Comparison of ENCODE assay signal across 12 cellular contexts in genomic region chr15:84819291-84819768, GRCh38. TPM values are rescaled to one million over a fixed set of nuclear protein-coding genes. Genes with fewer than 3 reads are reported as not detected.
A peak's percentile ranks its signal among the peaks of the same experiment; 100 is the strongest.
DNase-seq lines count a peak whose midpoint lies in the region; ATAC-seq, FAIRE-seq and TF ChIP-seq lines count a peak whose summit lies in the region.
"Had no signal": no experiment of that assay in that cellular context is flagged by ENCODE, and none has a peak within 500 bp of the region (broad histone marks: within the 10 kb centered on the region; RNA-seq: fewer than 3 reads in every experiment).

No MANE protein-coding gene starts in this region.

- CTCF ChIA-PET in activated naive CD4-positive, alpha-beta T cell treated with anti-CD3 and anti-CD28 coated beads, Interleukin-2, amount 10 ng/mL, durations not matched to agents 7 days and 5 days (lab: Charles Lee): interaction anchor here (1.0 to 2.0 kb wide), 3 partner anchors 8 to 232 kb away, joined by 3 to 5 read pairs (median 5); no protein-coding TSS in a partner anchor

- peaks cover 12% of the 10 kb centered on the region for H3K4me1 Mint-ChIP-seq in activated naive CD4-positive, alpha-beta T cell treated with anti-CD3 and anti-CD28 coated beads, Interleukin-2, amount 10 ng/mL, durations not matched to agents 7 days and 5 days

- H3K27me3 ChIP-seq in BLaER1 (no peaks in the 10 kb centered on the region), pancreas (no peaks in the 10 kb centered on the region)

- no peak overlapping the region for H3K27ac Mint-ChIP-seq in activated naive CD4-positive, alpha-beta T cell treated with anti-CD3 and anti-CD28 coated beads, Interleukin-2, amount 10 ng/mL, durations not matched to agents 7 days and 5 days

- no peak for FAIRE-seq in pancreas (lab: Jason Lieb, UNC)
- FAIRE-seq in HTR-8/SVneo (lab: Jason Lieb, UNC): no peak

- WGBS in pancreas, 2 donors: 34 to 49% methylated on average over 3 of the region's 3 CpGs

- peak overlapping the region; percentile 5; the same call in 1 of the 2 replicates for H3K9ac ChIP-seq in BLaER1

- peak; percentile 62 for DNase-seq in left cardiac atrium
- DNase-seq in pancreas: peak in 3 of 6 donors; percentile 43 to 70 (median 58)
- no peak for DNase-seq in kidney tubule cell (ENCODE audit: low spot score)
- no peak for DNase-seq in HTR-8/SVneo (ENCODE audit: insufficient read length, low spot score)
- DNase-seq in activated naive CD4-positive, alpha-beta T cell treated with anti-CD3 and anti-CD28 coated beads, Interleukin-2, amount 50 U/mL, for 16 hours: no peak
- DNase-seq in activated naive CD4-positive, alpha-beta T cell treated with anti-CD3 and anti-CD28 coated beads, Interleukin-2, amount 10 ng/mL, durations not matched to agents 7 days and 5 days: no peak
- DNase-seq: activated T-cell treated with anti-CD3 and anti-CD28 coated beads, Interleukin-2, amount 50 U/mL, for 24 hours; kidney glomerular epithelial cell; NCI-H2107; stimulated activated CD4-positive, alpha-beta T cell treated with anti-CD3 and anti-CD28 coated beads, Interleukin-2, amount 100 ng/mL, for 24 hours had no signal

- intact Hi-C loops in left cardiac atrium (cut with DNase I) (loop anchor here in 1 of 2 donors (5.0 kb wide), 1 partner anchor 67 kb away; no protein-coding TSS in a partner anchor), pancreas (cut with DNase I) (no loop called here)

- H3K27ac ChIP-seq in BLaER1: no peak overlapping the region
- peak overlapping the region; percentile 52 for H3K27ac ChIP-seq in VCaP
- peak overlapping the region; percentile 38 to 90 (median 78) for H3K27ac ChIP-seq in pancreas

- peak overlapping the region; percentile 23 for H3K4me2 ChIP-seq in BLaER1

- H3K4me3 Mint-ChIP-seq in activated naive CD4-positive, alpha-beta T cell treated with anti-CD3 and anti-CD28 coated beads, Interleukin-2, amount 10 ng/mL, durations not matched to agents 7 days and 5 days: no peak overlapping the region
- H3K4me3 Mint-ChIP-seq: activated T-cell treated with anti-CD3 and anti-CD28 coated beads, Interleukin-2, amount 50 U/mL, for 24 hours had no signal

- H3K36me3 ChIP-seq in BLaER1 (no peaks in the 10 kb centered on the region), pancreas (no peaks in the 10 kb centered on the region)

- no peaks in the 10 kb centered on the region for H4K20me1 ChIP-seq in BLaER1

- no peak for TF ChIP-seq CTCF in VCaP (conservative IDR thresholded peaks at IDR 0.05)
- no peak for TF ChIP-seq CTCF in pancreas (IDR thresholded peaks at IDR 0.05)

- peaks cover 48% of the 10 kb centered on the region for H3K27me3 Mint-ChIP-seq in activated naive CD4-positive, alpha-beta T cell treated with anti-CD3 and anti-CD28 coated beads, Interleukin-2, amount 10 ng/mL, durations not matched to agents 7 days and 5 days

- no peaks in the 10 kb centered on the region for H3K9me3 Mint-ChIP-seq in activated naive CD4-positive, alpha-beta T cell treated with anti-CD3 and anti-CD28 coated beads, Interleukin-2, amount 10 ng/mL, durations not matched to agents 7 days and 5 days
- H3K9me3 Mint-ChIP-seq: activated T-cell treated with anti-CD3 and anti-CD28 coated beads, Interleukin-2, amount 50 U/mL, for 24 hours had no signal

- H3K4me1 ChIP-seq in BLaER1: peaks cover 23% of the 10 kb centered on the region
- H3K4me1 ChIP-seq in pancreas: peaks cover 12 to 20% (median 17%) of the 10 kb centered on the region in 3 donors

- peak; percentile 19 to 42 for ATAC-seq in left cardiac atrium
- peak in 3 of 4 donors; percentile 6 to 14 (median 10) for ATAC-seq in pancreas

- H3K36me3 Mint-ChIP-seq in activated naive CD4-positive, alpha-beta T cell treated with anti-CD3 and anti-CD28 coated beads, Interleukin-2, amount 10 ng/mL, durations not matched to agents 7 days and 5 days: no peaks in the 10 kb centered on the region

- peaks cover 5% of the 10 kb centered on the region; the same call in 1 of the 2 replicates for H3K9me3 ChIP-seq in BLaER1
- H3K9me3 ChIP-seq in pancreas: no peaks in the 10 kb centered on the region

- no peak overlapping the region for H3K4me3 ChIP-seq in BLaER1
- H3K4me3 ChIP-seq in pancreas: peak overlapping the region in 1 of 4 donors; percentile 43

RNA-seq across cellular contexts. Expression of gene ALPK3, which starts 2.2 kb away (rescaled TPM):
- total RNA-seq in left cardiac atrium (10 to 100 TPM; 59.9 to 75.7 TPM), pancreas (10 to 100 TPM in 3 of 6 donors, 1 to 10 TPM in 3; 3.2 to 23.7 (median 8.1) TPM)
- 10 to 100 TPM in 1 of 2 donors, 1 to 10 TPM in 1; 8.1 to 13.0 TPM for polyA plus RNA-seq in pancreas
